Comparison of ENCODE assay signal across 12 cellular contexts in genomic region chr20:32326507-32326851, GRCh38. TPM values are rescaled to one million over a fixed set of nuclear protein-coding genes. Genes with fewer than 3 reads are reported as not detected.
DNase-seq lines count a peak whose midpoint lies in the region; ATAC-seq and TF ChIP-seq lines count a peak whose summit lies in the region.
"Had no signal": no experiment of that assay in that cellular context is flagged by ENCODE, and none has a peak within 500 bp of the region (broad histone marks: within the 10 kb centered on the region; RNA-seq: fewer than 3 reads in every experiment).

No MANE protein-coding gene starts in this region.

- POLR2A ChIA-PET in PC-9 (lab: Charles Lee; ENCODE audit: unreplicated experiment): no interaction called here

- no peaks in the 10 kb centered on the region for H3K9me3 ChIP-seq in PC-9 (ENCODE audit: insufficient read depth, low read depth)
- H3K9me3 ChIP-seq: BLaER1 had no signal

- H3K4me1 ChIP-seq in PC-9 (replicated peaks; ENCODE audit: insufficient read depth): peaks cover 15% of the 10 kb centered on the region

- TF ChIP-seq CTCF in natural killer cell (IDR thresholded peaks at IDR 0.05) (no peak), PC-9 (conservative IDR thresholded peaks at IDR 0.05) (no peak)

- H3K27ac ChIP-seq in PC-9: peak overlapping the region; percentile 56
- H3K27ac ChIP-seq: BLaER1 had no signal

- no peaks in the 10 kb centered on the region for H3K27me3 ChIP-seq in PC-9 (ENCODE audit: insufficient read depth, low read depth)
- H3K27me3 ChIP-seq: BLaER1 had no signal

- H3K4me1 Mint-ChIP-seq in natural killer cell treated with Interleukin-12 subunit alpha and Interleukin-12 subunit beta and Interleukin-15 and Interleukin-18, amount 100 ng/mL, for 72 hours (ENCODE audit: low read depth in 2 of 2): peaks cover under 1 to 2% of the 10 kb centered on the region in 2 donors
- H3K4me1 Mint-ChIP-seq in natural killer cell: no peaks in the 10 kb centered on the region

- H3K4me3 Mint-ChIP-seq in natural killer cell treated with Interleukin-12 subunit alpha and Interleukin-12 subunit beta and Interleukin-15 and Interleukin-18, amount 100 ng/mL, for 72 hours: no peak overlapping the region
- H3K4me3 Mint-ChIP-seq in natural killer cell: no peak overlapping the region

- intact Hi-C loops in natural killer cell (cut with micrococcal nuclease) (no loop called here), PC-9 (cut with micrococcal nuclease; ENCODE audit: unreplicated experiment) (loop anchor here (2.0 kb wide), 1 partner anchor 32 kb away; the partner anchor contains the start of gene ASXL1)

- H3K9me2 ChIP-seq in PC-9 (ENCODE audit: insufficient read depth): no peaks in the 10 kb centered on the region

- H3K4me2 ChIP-seq in PC-9: peak overlapping the region; percentile 39
- H3K4me2 ChIP-seq: BLaER1 had no signal

- H3K79me2 ChIP-seq in PC-9 (ENCODE audit: low read depth): no peaks in the 10 kb centered on the region

- no peak for ATAC-seq in natural killer cell treated with Interleukin-12 subunit alpha and Interleukin-12 subunit beta and Interleukin-15 and Interleukin-18, amount 100 ng/mL, for 72 hours
- ATAC-seq in natural killer cell (no peak), HG03280 (IDR thresholded peaks at IDR 0.05; ENCODE audit: unreplicated experiment) (no peak), HG03432 (IDR thresholded peaks at IDR 0.05; ENCODE audit: unreplicated experiment) (no peak), HG02973 (IDR thresholded peaks at IDR 0.05; ENCODE audit: unreplicated experiment) (no peak)
- ATAC-seq: Right ventricle myocardium inferior had no signal

- no peak overlapping the region for H3K4me3 ChIP-seq in PC-9
- H3K4me3 ChIP-seq: BLaER1 had no signal

- H4K20me1 ChIP-seq in PC-9 (ENCODE audit: insufficient read depth): no peaks in the 10 kb centered on the region
- H4K20me1 ChIP-seq: BLaER1 had no signal

- peaks cover 15% of the 10 kb centered on the region for H3K36me3 ChIP-seq in PC-9 (ENCODE audit: low read depth)

- peaks cover 44% of the 10 kb centered on the region for H3F3A ChIP-seq in PC-9 (ENCODE audit: insufficient read depth, low read depth)

- CTCF ChIA-PET in PC-9 (lab: Charles Lee): no interaction called here

- no peak overlapping the region for H2AFZ ChIP-seq in PC-9

- no TSS peak for BruUV-seq in PC-9 (replicated peaks; lab: Mats Ljungman, UMichigan)

- no peaks in the 10 kb centered on the region for H3K9me3 Mint-ChIP-seq in natural killer cell treated with Interleukin-12 subunit alpha and Interleukin-12 subunit beta and Interleukin-15 and Interleukin-18, amount 100 ng/mL, for 72 hours
- H3K9me3 Mint-ChIP-seq in natural killer cell: no peaks in the 10 kb centered on the region

- H3K27me3 Mint-ChIP-seq in natural killer cell treated with Interleukin-12 subunit alpha and Interleukin-12 subunit beta and Interleukin-15 and Interleukin-18, amount 100 ng/mL, for 72 hours: no peaks in the 10 kb centered on the region
- H3K27me3 Mint-ChIP-seq in natural killer cell (ENCODE audit: low read depth in 2 of 2): no peaks in the 10 kb centered on the region

- peaks cover 11% of the 10 kb centered on the region for H3K36me3 Mint-ChIP-seq in natural killer cell treated with Interleukin-12 subunit alpha and Interleukin-12 subunit beta and Interleukin-15 and Interleukin-18, amount 100 ng/mL, for 72 hours
- peaks cover under 1% of the 10 kb centered on the region for H3K36me3 Mint-ChIP-seq in natural killer cell

- peak overlapping the region; percentile 5 to 10 for H3K27ac Mint-ChIP-seq in natural killer cell treated with Interleukin-12 subunit alpha and Interleukin-12 subunit beta and Interleukin-15 and Interleukin-18, amount 100 ng/mL, for 72 hours
- H3K27ac Mint-ChIP-seq in natural killer cell: peak overlapping the region in 1 of 2 donors; percentile 42

- no peak for DNase-seq in natural killer cell treated with Interleukin-12 subunit alpha and Interleukin-12 subunit beta and Interleukin-15 and Interleukin-18, amount 100 ng/mL, for 72 hours (ENCODE audit: low spot score)
- no peak for DNase-seq in natural killer cell
- no peak for DNase-seq in PC-9
- peak; percentile 27 for DNase-seq in iris pigment epithelial cell (ENCODE audit: low read depth)
- no peak for DNase-seq in NCI-H2171 (lab: John Stamatoyannopoulos, UW)
- DNase-seq: activated CD4-positive, alpha-beta T cell treated with anti-CD3 and anti-CD28 coated beads, Interleukin-2, amount 50 U/mL, for 1 hour; stimulated activated naive CD4-positive, alpha-beta T cell treated with Interleukin-2 at 50 U/mL for 16 hours had no signal

RNA-seq across cellular contexts. Expression of gene ASXL1, which starts 31.7 kb away (rescaled TPM):
- 100 to 1,000 TPM; 119 to 214 TPM for total RNA-seq in natural killer cell treated with Interleukin-12 subunit alpha and Interleukin-12 subunit beta and Interleukin-15 and Interleukin-18, amount 100 ng/mL, for 72 hours
- total RNA-seq in natural killer cell: 100 to 1,000 TPM; 106 to 125 (median 108) TPM
- total RNA-seq in PC-9 (2021): 102 and 123 TPM in 2 replicates

RNA-seq across cellular contexts. Expression of gene KIF3B, which starts 49.0 kb away (rescaled TPM):
- total RNA-seq in natural killer cell treated with Interleukin-12 subunit alpha and Interleukin-12 subunit beta and Interleukin-15 and Interleukin-18, amount 100 ng/mL, for 72 hours: 10 to 100 TPM; 51.3 to 61.2 TPM
- total RNA-seq in natural killer cell (10 to 100 TPM; 10.2 to 14.3 (median 13.2) TPM), PC-9 (2021) (41.4 and 52.3 TPM in 2 replicates)
